ENCODE assay signal across 15 cellular contexts in genomic region chr1:185017338-185017737, GRCh38. TPM values are rescaled to one million over a fixed set of nuclear protein-coding genes. Genes with fewer than 3 reads are reported as not detected.
A peak's percentile ranks its signal among the peaks of the same experiment; 100 is the strongest.
DNase-seq lines count a peak whose midpoint lies in the region; ATAC-seq and TF ChIP-seq lines count a peak whose summit lies in the region.
"Had no signal": no experiment of that assay in that cellular context is flagged by ENCODE, and none has a peak within 500 bp of the region (broad histone marks: within the 10 kb centered on the region; RNA-seq: fewer than 3 reads in every experiment).

No MANE protein-coding gene starts in this region.

- ATAC-seq in SK-N-SH treated with all-trans-retinoic acid at 6 μM for 48 hours: peak; percentile 87
- ATAC-seq in HG03280 (IDR thresholded peaks at IDR 0.05; ENCODE audit: unreplicated experiment): no peak
- ATAC-seq: heart left ventricle had no signal

- H3K27ac Mint-ChIP-seq in HFFc6: peak overlapping the region; percentile 80
- H3K27ac Mint-ChIP-seq: activated naive CD8-positive, alpha-beta T cell; B cell; H9 had no signal

- peaks cover 20% of the 10 kb centered on the region for H3K4me1 Mint-ChIP-seq in HFFc6 (ENCODE audit: low read depth)

- DNase-seq in A172 (ENCODE audit: low spot score) (peak; percentile 90), HFFc6 (peak; percentile 84), fibroblast of the aortic adventitia (ENCODE audit: low read depth) (peak; percentile 82), anterior cingulate cortex (lab: John Stamatoyannopoulos, UW) (no peak), pons (ENCODE audit: low spot score) (no peak), cerebellum (ENCODE audit: low spot score) (no peak)
- DNase-seq: activated CD4-positive, alpha-beta T cell treated with anti-CD3 and anti-CD28 coated beads for 1 hour; H9; heart left ventricle; NCI-H82; stimulated activated CD4-positive, alpha-beta T cell treated with anti-CD3 and anti-CD28 coated beads, Interleukin-2, amount 100 ng/mL, for 24 hours had no signal

- H3K27me3 Mint-ChIP-seq in HFFc6 (ENCODE audit: insufficient read depth): peaks cover 1% of the 10 kb centered on the region
- H3K27me3 Mint-ChIP-seq: activated naive CD8-positive, alpha-beta T cell had no signal

- no peaks in the 10 kb centered on the region for H3K36me3 Mint-ChIP-seq in HFFc6 (ENCODE audit: low read depth)
- H3K36me3 Mint-ChIP-seq: activated naive CD8-positive, alpha-beta T cell had no signal

- H3K9me3 Mint-ChIP-seq in HFFc6: no peaks in the 10 kb centered on the region
- H3K9me3 Mint-ChIP-seq: H9 had no signal

- H3K4me3 ChIP-seq in fibroblast of the aortic adventitia (ENCODE audit: low read depth, low read length): no peak overlapping the region
- H3K4me3 ChIP-seq: heart left ventricle had no signal

- no peak for TF ChIP-seq CTCF in HFFc6 (IDR thresholded peaks at IDR 0.05)
- no peak for TF ChIP-seq CTCF in fibroblast of the aortic adventitia (IDR thresholded peaks at IDR 0.05; ENCODE audit: insufficient read depth, low read length)

- no peak overlapping the region; the same call in 1 of the 2 replicates for H3K4me3 Mint-ChIP-seq in HFFc6
- H3K4me3 Mint-ChIP-seq: activated naive CD8-positive, alpha-beta T cell; B cell; H9 had no signal

TF ChIP-seq in SK-N-SH treated with all-trans-retinoic acid at 6 μM for 48 hours, 23 proteins besides CTCF, POLR2A, EP300 and RAD21:
- TF ChIP-seq OSR1 (CRISPR knock-in tag; IDR thresholded peaks at IDR 0.05): peak; percentile 72; the same call in 1 of the 2 replicates
- no peak for TF ChIP-seq RARB (CRISPR knock-in tag; IDR thresholded peaks at IDR 0.05)

RNA-seq across cellular contexts. Expression of gene RNF2, which starts 28.0 kb away (rescaled TPM):
- 17.1 and 18.8 TPM in 2 replicates for total RNA-seq in A172 (2014; rRNA removed; shearing (Covaris generic))
- total RNA-seq in HFFc6 (2021; fragmentation: NEBNext Ultra II Directional; extraction: Animal tissue kit (Norgen Biotek cat#: 25700)): 10 to 100 TPM; 19.0 to 24.7 (median 22.4) TPM
- total RNA-seq in fibroblast of the aortic adventitia (ENCODE audit: low replicate concordance) (17.7 and 27.0 TPM in 2 replicates), cerebellum (53.0 TPM)

RNA-seq across cellular contexts. Expression of gene NIBAN1, which starts 43.0 kb away (rescaled TPM):
- total RNA-seq in A172 (2014; rRNA removed; shearing (Covaris generic)): 25.9 and 34.5 TPM in 2 replicates
- total RNA-seq in HFFc6 (2021; fragmentation: NEBNext Ultra II Directional; extraction: Animal tissue kit (Norgen Biotek cat#: 25700)): 10 to 100 TPM; 13.2 to 29.8 (median 27.6) TPM
- total RNA-seq in fibroblast of the aortic adventitia (ENCODE audit: low replicate concordance) (121 and 131 TPM in 2 replicates), cerebellum (3.8 TPM)

Comparison
In these comparisons a context has a peak if more than half of its experiments do, and no peak if none do; other contexts are left out.
1. DNase-seq: peak in A172 (single experiment), HFFc6 (single experiment) and fibroblast of the aortic adventitia (single experiment); none in anterior cingulate cortex (0 of 58), pons (single experiment) and cerebellum (single experiment).